ENCODE assay signal across 30 cellular contexts in the genomic region with DNA sequence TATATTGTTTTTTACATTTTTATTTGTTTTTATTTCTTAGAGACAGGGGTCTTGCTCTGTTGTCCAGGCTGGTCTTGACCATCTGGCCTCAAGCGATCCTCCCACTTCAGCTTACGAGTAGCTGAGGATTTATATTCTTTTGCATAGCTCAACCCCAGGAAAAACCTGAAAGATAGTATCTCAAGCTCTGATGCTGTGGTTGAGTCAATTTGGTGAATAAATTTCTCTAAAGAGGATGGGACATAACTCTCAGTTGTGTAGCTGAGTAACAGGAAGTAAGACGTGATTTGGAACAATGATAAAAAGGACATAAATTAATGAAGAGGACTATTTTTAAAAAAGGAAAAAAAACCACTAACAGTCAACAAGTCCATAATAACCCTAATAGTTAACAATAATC.
DNase-seq lines count a peak whose midpoint lies in the region; ATAC-seq, FAIRE-seq and TF ChIP-seq lines count a peak whose summit lies in the region.
"Had no signal": no experiment of that assay in that cellular context is flagged by ENCODE, and none has a peak within 500 bp of the region (broad histone marks: within the 10 kb centered on the region; RNA-seq: fewer than 3 reads in every experiment).

No MANE protein-coding gene starts in this region.

- CTCF ChIA-PET in endothelial cell of umbilical vein (lab: Charles Lee): interaction anchor here (1.3 to 1.4 kb wide), 2 partner anchors 32 to 160 kb away, joined by 3 to 7 read pairs; no protein-coding TSS in a partner anchor

- H3K27ac Mint-ChIP-seq in CD4-positive, CD25-positive, alpha-beta regulatory T cell: peak overlapping the region in 2 of 3 donors; percentile 13 to 20
- H3K27ac Mint-ChIP-seq: CD14-positive monocyte, nephron had no signal

- TF ChIP-seq CTCF in endothelial cell of umbilical vein (IDR thresholded peaks at IDR 0.05; ENCODE audit: extremely low read depth in 1 of 2, insufficient read depth in 1 of 2, low read depth in 1 of 2, low read length in 2 of 2): no peak

- POLR2A ChIA-PET in endothelial cell of umbilical vein (lab: Charles Lee): no interaction called here

- WGBS in aorta, 2 donors: 79 to 83% methylated on average over 3 of the region's 3 CpGs

- H3K4me3 ChIP-seq in CD4-positive, CD25-positive, alpha-beta regulatory T cell (ENCODE audit: low read depth, low read length): no peak overlapping the region
- H3K4me3 ChIP-seq in endothelial cell of umbilical vein (replicated peaks in 1 of 3; ENCODE audit: insufficient read depth in 1 of 3, low read depth in 1 of 3, low read length in 3 of 3) (no peak overlapping the region), aorta (ENCODE audit: low read length in 2 of 2) (no peak overlapping the region)
- H3K4me3 ChIP-seq: body of pancreas had no signal

- H3K27me3 ChIP-seq in CD4-positive, CD25-positive, alpha-beta regulatory T cell (ENCODE audit: control insufficient read depth, insufficient read depth, low read length): no peaks in the 10 kb centered on the region
- H3K27me3 ChIP-seq in endothelial cell of umbilical vein (ENCODE audit: control insufficient read depth in 2 of 2, insufficient read depth in 2 of 2, low read length in 2 of 2) (no peaks in the 10 kb centered on the region), aorta (ENCODE audit: control insufficient read depth in 1 of 2, insufficient read depth in 2 of 2, low read length in 1 of 2) (no peaks in the 10 kb centered on the region)
- H3K27me3 ChIP-seq: body of pancreas had no signal

- H3K9me3 ChIP-seq in CD4-positive, CD25-positive, alpha-beta regulatory T cell (ENCODE audit: control insufficient read depth in 2 of 2, low read length in 2 of 2): no peaks in the 10 kb centered on the region
- H3K9me3 ChIP-seq in endothelial cell of umbilical vein (replicated peaks; ENCODE audit: control insufficient read depth, insufficient read depth, low read length): no peaks in the 10 kb centered on the region
- H3K9me3 ChIP-seq in aorta (ENCODE audit: control insufficient read depth, low read length): no peaks in the 10 kb centered on the region
- H3K9me3 ChIP-seq: body of pancreas had no signal

- H3K9me3 Mint-ChIP-seq in CD4-positive, CD25-positive, alpha-beta regulatory T cell: no peaks in the 10 kb centered on the region
- H3K9me3 Mint-ChIP-seq: dendritic cell treated with granulocyte-macrophage colony-stimulating factor and Interleukin-4, amounts not matched to agents 40 ng/mL and 50 ng/mL, for 4 days; nephron had no signal

- peaks cover 10 to 36% (median 18%) of the 10 kb centered on the region in 4 donors for H3K4me1 Mint-ChIP-seq in CD4-positive, CD25-positive, alpha-beta regulatory T cell
- H3K4me1 Mint-ChIP-seq: CD14-positive monocyte, nephron had no signal

- FAIRE-seq in endothelial cell of umbilical vein (lab: Jason Lieb, UNC): no peak
- FAIRE-seq: frontal cortex had no signal

- dilution Hi-C loops in endothelial cell of umbilical vein (cut with MboI; ENCODE audit: extremely low pct_ligation_motif_present, low sequenced_read_pairs): no loop called here

- no peaks in the 10 kb centered on the region for H3K9me1 ChIP-seq in endothelial cell of umbilical vein (replicated peaks; ENCODE audit: control insufficient read depth, extremely low read depth, insufficient read depth, low read length)

- H3K36me3 Mint-ChIP-seq in CD4-positive, CD25-positive, alpha-beta regulatory T cell: no peaks in the 10 kb centered on the region
- H3K36me3 Mint-ChIP-seq: CD14-positive monocyte had no signal

- peak overlapping the region in 2 of 4 donors; percentile 7 to 28 for H3K4me3 Mint-ChIP-seq in CD4-positive, CD25-positive, alpha-beta regulatory T cell
- H3K4me3 Mint-ChIP-seq: activated CD8-positive, alpha-beta T cell treated with anti-CD3 and anti-CD28 coated beads, Interleukin-2, amount 10 ng/mL, durations not matched to agents 7 days and 5 days; CD14-positive monocyte; dendritic cell treated with granulocyte-macrophage colony-stimulating factor and Interleukin-4, amounts not matched to agents 40 ng/mL and 50 ng/mL, for 4 days; nephron had no signal

- H3K9ac ChIP-seq in endothelial cell of umbilical vein (replicated peaks; ENCODE audit: extremely low read depth, insufficient read depth, low read length): no peak overlapping the region
- H3K9ac ChIP-seq: KMS-11 had no signal

- no TSS peak for BruUV-seq in endothelial cell of umbilical vein (replicated peaks; lab: Mats Ljungman, UMichigan)

- no peaks in the 10 kb centered on the region for H4K20me1 ChIP-seq in endothelial cell of umbilical vein (replicated peaks; ENCODE audit: control insufficient read depth, extremely low read depth, insufficient read depth, low read length)

- ATAC-seq in activated CD4-positive, CD25-positive, alpha-beta regulatory T cell treated with anti-CD3 and anti-CD28 coated beads, Interleukin-2, amount 50 U/mL, for 24 hours: peak; percentile 11 to 25
- ATAC-seq in CD4-positive, CD25-positive, alpha-beta regulatory T cell (ENCODE audit: low read depth in 2 of 2): no peak
- ATAC-seq in aorta (ENCODE audit: low FRiP score): no peak
- ATAC-seq: activated CD8-positive, alpha-beta T cell treated with anti-CD3 and anti-CD28 coated beads, Interleukin-2, amount 10 ng/mL, durations not matched to agents 7 days and 5 days; body of pancreas; left cardiac atrium; Right ventricle myocardium inferior had no signal

- H3K79me2 ChIP-seq in endothelial cell of umbilical vein (ENCODE audit: control insufficient read depth, insufficient read depth, low read length): no peaks in the 10 kb centered on the region

- H3K27ac ChIP-seq in CD4-positive, CD25-positive, alpha-beta regulatory T cell (ENCODE audit: insufficient read depth, low read length, poor library complexity, severe bottlenecking): no peak overlapping the region
- H3K27ac ChIP-seq in endothelial cell of umbilical vein (ENCODE audit: insufficient read depth, low read depth, low read length) (peak overlapping the region; percentile 13), aorta (ENCODE audit: low read depth in 1 of 2, low read length in 2 of 2) (no peak overlapping the region)
- H3K27ac ChIP-seq: body of pancreas, HL-60, KMS-11, VCaP had no signal

- H3K4me2 ChIP-seq in endothelial cell of umbilical vein (ENCODE audit: insufficient read depth, low read length): no peak overlapping the region
- H3K4me2 ChIP-seq: KMS-11 had no signal

- H3K36me3 ChIP-seq in CD4-positive, CD25-positive, alpha-beta regulatory T cell (ENCODE audit: control insufficient read depth, insufficient read depth, low read length): no peaks in the 10 kb centered on the region
- H3K36me3 ChIP-seq in endothelial cell of umbilical vein (ENCODE audit: control insufficient read depth in 2 of 2, extremely low read depth in 1 of 2, insufficient read depth in 2 of 2, low read length in 2 of 2) (no peaks in the 10 kb centered on the region), aorta (ENCODE audit: control insufficient read depth in 1 of 2, insufficient read depth in 2 of 2, low read length in 1 of 2) (no peaks in the 10 kb centered on the region)

- no peak for DNase-seq in activated CD4-positive, CD25-positive, alpha-beta regulatory T cell treated with anti-CD3 and anti-CD28 coated beads, Interleukin-2, amount 50 U/mL, for 72 hours
- DNase-seq in CD4-positive, CD25-positive, alpha-beta regulatory T cell: peak in 1 of 3 donors; percentile 37
- DNase-seq in RPMI7951 (ENCODE audit: low read depth) (peak; percentile 39), endothelial cell of umbilical vein (ENCODE audit: low read depth, low spot score) (peak; percentile 30), NK-92 (lab: John Stamatoyannopoulos, UW; ENCODE audit: unreplicated experiment) (no peak), 8988T (no peak), aorta (no peak)
- DNase-seq: activated CD8-positive, alpha-beta T cell treated with anti-CD3 and anti-CD28 coated beads, Interleukin-2, amount 10 ng/mL, durations not matched to agents 7 days and 5 days; activated gamma-delta T cell treated with Interleukin-2 at 50 U/mL for 16 hours; body of pancreas; Calu3; DMS79; HCEC 1CT; left cardiac atrium; NCI-H1417 treated with DMSO at 0.1 percent for 48 hours; NCI-H2029 treated with DMSO at 0.1 percent for 48 hours; NCI-H524; NK-92 treated with Interleukin-12 subunit alpha and Interleukin-12 subunit beta, amount 100 ng/mL, for 24 hours; stimulated activated CD4-positive, alpha-beta T cell treated with anti-CD3 and anti-CD28 coated beads, Interleukin-4, amount 100 ng/mL, for 24 hours; substantia nigra; trophoblast cell had no signal

- H3K27me3 Mint-ChIP-seq in CD4-positive, CD25-positive, alpha-beta regulatory T cell: no peaks in the 10 kb centered on the region

- peaks cover 6% of the 10 kb centered on the region for H3K4me1 ChIP-seq in CD4-positive, CD25-positive, alpha-beta regulatory T cell (ENCODE audit: control insufficient read depth, insufficient read depth, low read length, poor library complexity, severe bottlenecking)
- H3K4me1 ChIP-seq in endothelial cell of umbilical vein (ENCODE audit: control insufficient read depth, extremely low read depth, insufficient read depth, low read length) (peaks cover 25% of the 10 kb centered on the region), aorta (ENCODE audit: control insufficient read depth in 1 of 2, insufficient read depth in 2 of 2, low read length in 2 of 2) (no peaks in the 10 kb centered on the region)
- H3K4me1 ChIP-seq: body of pancreas had no signal

- TF ChIP-seq POLR2A in endothelial cell of umbilical vein (IDR thresholded peaks at IDR 0.05; ENCODE audit: low read depth, low read length): no peak

- intact Hi-C loops in endothelial cell of umbilical vein (cut with micrococcal nuclease) (no loop called here), aorta (cut with DNase I) (no loop called here)

- no peak overlapping the region for H2AFZ ChIP-seq in endothelial cell of umbilical vein (ENCODE audit: low read depth, low read length)

TF ChIP-seq in endothelial cell of umbilical vein, 7 proteins besides CTCF, POLR2A, EP300 and RAD21:
- TF ChIP-seq JUN (IDR thresholded peaks at IDR 0.05; ENCODE audit: borderline replicate concordance, insufficient read depth, insufficient read length, low read depth): no peak
- no peak for TF ChIP-seq POLR2AphosphoS5 (IDR thresholded peaks at IDR 0.05; ENCODE audit: insufficient read depth, low read depth, low read length)
- no peak for TF ChIP-seq MYC (IDR thresholded peaks at IDR 0.05; ENCODE audit: low read depth, low read length)
- TF ChIP-seq, protein P1, sequence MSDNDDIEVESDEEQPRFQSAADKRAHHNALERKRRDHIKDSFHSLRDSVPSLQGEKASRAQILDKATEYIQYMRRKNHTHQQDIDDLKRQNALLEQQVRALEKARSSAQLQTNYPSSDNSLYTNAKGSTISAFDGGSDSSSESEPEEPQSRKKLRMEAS (IDR thresholded peaks at IDR 0.05; ENCODE audit: insufficient read depth, insufficient read length): no peak
- TF ChIP-seq EZH2 (IDR thresholded peaks at IDR 0.05; ENCODE audit: borderline replicate concordance, low read depth, low read length, severe bottlenecking): no peak
- peak; percentile 91 for TF ChIP-seq GATA2 (IDR thresholded peaks at IDR 0.05; ENCODE audit: insufficient read depth, insufficient read length, low read depth, low read length)
- TF ChIP-seq FOS (IDR thresholded peaks at IDR 0.05; ENCODE audit: borderline replicate concordance, insufficient read depth, low read length): no peak
TF ChIP-seq in endothelial cell of umbilical vein: peak in this region for 1.

Comparison
In these comparisons a context has a peak if more than half of its experiments do, and no peak if none do; other contexts are left out.
1. ATAC-seq: peak in activated CD4-positive, CD25-positive, alpha-beta regulatory T cell treated with anti-CD3 and anti-CD28 coated beads, Interleukin-2, amount 50 U/mL, for 24 hours (2 of 2); none in CD4-positive, CD25-positive, alpha-beta regulatory T cell (0 of 2) and aorta (single experiment).
2. DNase-seq: peak in RPMI7951 (single experiment) and endothelial cell of umbilical vein (single experiment); none in activated CD4-positive, CD25-positive, alpha-beta regulatory T cell treated with anti-CD3 and anti-CD28 coated beads, Interleukin-2, amount 50 U/mL, for 72 hours (single experiment), NK-92 (single experiment), 8988T (single experiment) and aorta (0 of 2).